In the genomic region with DNA sequence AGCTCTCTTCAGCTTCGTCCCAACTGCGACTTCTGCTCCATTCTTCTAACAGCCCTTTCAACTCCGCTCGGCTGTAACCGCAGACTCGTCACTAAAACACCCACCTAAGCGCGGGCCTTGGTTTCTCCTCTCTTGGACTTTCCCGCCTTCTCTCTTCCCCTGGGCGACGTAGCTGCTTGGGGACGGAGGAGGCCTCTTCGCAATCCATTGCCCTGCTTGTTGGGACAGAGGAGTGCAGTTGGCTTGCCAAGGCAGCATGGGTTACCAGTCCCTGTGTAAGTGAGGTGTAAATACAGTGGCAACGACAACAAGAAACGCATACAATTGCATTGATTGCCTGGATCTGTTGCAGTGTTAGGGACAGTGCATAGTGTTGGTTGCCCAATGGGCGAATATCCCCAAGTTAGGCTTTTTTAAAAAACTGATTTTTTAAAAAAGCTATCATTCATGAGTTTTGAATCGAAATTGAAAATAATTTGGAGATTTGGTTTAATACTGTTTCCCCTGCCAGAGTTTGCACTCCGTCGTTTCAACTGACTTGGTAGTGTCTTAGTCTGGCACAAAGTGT, we compare ENCODE assay signal across 8 cellular contexts. TPM values are rescaled to one million over a fixed set of nuclear protein-coding genes. Genes with fewer than 3 reads are reported as not detected.
DNase-seq lines count a peak whose midpoint lies in the region; ATAC-seq and TF ChIP-seq lines count a peak whose summit lies in the region.

No MANE protein-coding gene starts in this region.

- H3K27ac ChIP-seq in left ventricle myocardium inferior (replicated peaks): peak overlapping the region; percentile 98

- H3K4me1 Mint-ChIP-seq in activated T-helper 17 cell treated with anti-CD3 and anti-CD28 coated beads, Interleukin-2, amount 50 U/mL, for 72 hours: peaks cover 26% of the 10 kb centered on the region

- H3K4me3 ChIP-seq in GM12865 (ENCODE audit: low read depth, low read length) (peak overlapping the region; percentile 84), left ventricle myocardium inferior (peak overlapping the region; percentile 97)

- peak overlapping the region; percentile 97 for H3K4me3 Mint-ChIP-seq in activated T-helper 17 cell treated with anti-CD3 and anti-CD28 coated beads, Interleukin-2, amount 50 U/mL, for 72 hours

- H3K4me1 ChIP-seq in left ventricle myocardium inferior: peaks cover 39% of the 10 kb centered on the region

- H3K9me3 Mint-ChIP-seq in activated T-helper 17 cell treated with anti-CD3 and anti-CD28 coated beads, Interleukin-2, amount 50 U/mL, for 72 hours: peaks cover 4% of the 10 kb centered on the region

- H3K27ac Mint-ChIP-seq in activated T-helper 17 cell treated with anti-CD3 and anti-CD28 coated beads, Interleukin-2, amount 50 U/mL, for 72 hours: peak overlapping the region; percentile 100

- intact Hi-C loops in left ventricle myocardium inferior (cut with micrococcal nuclease): no loop called here

- H3K36me3 ChIP-seq in left ventricle myocardium inferior: peaks cover 20% of the 10 kb centered on the region

- H3K27me3 ChIP-seq in left ventricle myocardium inferior (ENCODE audit: low read depth): no peaks in the 10 kb centered on the region

- peaks cover 52% of the 10 kb centered on the region for H3K36me3 Mint-ChIP-seq in activated T-helper 17 cell treated with anti-CD3 and anti-CD28 coated beads, Interleukin-2, amount 50 U/mL, for 72 hours (ENCODE audit: low read depth)

- ATAC-seq in HG02588 (IDR thresholded peaks at IDR 0.05; ENCODE audit: unreplicated experiment): peak; percentile 48
- ATAC-seq in activated T-helper 17 cell treated with anti-CD3 and anti-CD28 coated beads, Interleukin-2, amount 50 U/mL, for 72 hours (replicated peaks): peak; percentile 63

- H3K9me3 ChIP-seq in left ventricle myocardium inferior (replicated peaks): no peaks in the 10 kb centered on the region

- TF ChIP-seq CTCF in GM12865 (IDR thresholded peaks at IDR 0.05; ENCODE audit: insufficient read depth, low read depth, low read length, missing control alignments) (no peak), left ventricle myocardium inferior (IDR thresholded peaks at IDR 0.05; ENCODE audit: borderline replicate concordance) (no peak)

- peak; percentile 83 for DNase-seq in GM12865 (ENCODE audit: low read depth)
- peak; percentile 74 to 78 for DNase-seq in NOMO-1 (lab: John Stamatoyannopoulos, UW; ENCODE audit: unreplicated experiment in 2 of 2)
- no peak for DNase-seq in left ventricle myocardium inferior
- DNase-seq in stimulated activated CD4-positive, alpha-beta T cell treated with anti-CD3 and anti-CD28 coated beads, Interleukin-12 subunit alpha, Interleukin-12 subunit beta, amount 100 ng/mL, for 4 hours: peak; percentile 67
- no peak for DNase-seq in NCI-H2227 (lab: John Stamatoyannopoulos, UW; ENCODE audit: unreplicated experiment)
- DNase-seq in COLO668 (lab: John Stamatoyannopoulos, UW; ENCODE audit: unreplicated experiment): no peak

- no peaks in the 10 kb centered on the region for H3K27me3 Mint-ChIP-seq in activated T-helper 17 cell treated with anti-CD3 and anti-CD28 coated beads, Interleukin-2, amount 50 U/mL, for 72 hours

RNA-seq across cellular contexts. Expression of a gene that starts 0.5 kb away (rescaled TPM):
- 100 to 1,000 TPM; 170 to 262 TPM for total RNA-seq in activated T-helper 17 cell treated with anti-CD3 and anti-CD28 coated beads, Interleukin-2, amount 50 U/mL, for 72 hours
- total RNA-seq in left ventricle myocardium inferior: 56.3 TPM

Comparison
In these comparisons a context has a peak if more than half of its experiments do, and no peak if none do; other contexts are left out.
1. DNase-seq: peak in GM12865 (single experiment), NOMO-1 (2 of 2) and stimulated activated CD4-positive, alpha-beta T cell treated with anti-CD3 and anti-CD28 coated beads, Interleukin-12 subunit alpha, Interleukin-12 subunit beta, amount 100 ng/mL, for 4 hours (single experiment); none in left ventricle myocardium inferior (single experiment), NCI-H2227 (single experiment) and COLO668 (single experiment).